Comparison of ENCODE assay signal across 1 cellular context in genomic region chr2:85854897-85855296, GRCh38.
A peak's percentile ranks its signal among the peaks of the same experiment; 100 is the strongest.
TF ChIP-seq lines count a peak whose summit lies in the region.

No MANE protein-coding gene starts in this region.

TF ChIP-seq in HepG2, 621 proteins besides CTCF, POLR2A, EP300 and RAD21 (continued from another document):
- TF ChIP-seq ZSCAN5A (CRISPR knock-in tag; IDR thresholded peaks at IDR 0.05; ENCODE audit: borderline replicate concordance) (peak; percentile 88; the same call in 1 of the 2 replicates), MEF2D (CRISPR knock-in tag; IDR thresholded peaks at IDR 0.05) (no peak)
